ENCODE assay signal across 11 cellular contexts in genomic region chr6:25660512-25660911, GRCh38. TPM values are rescaled to one million over a fixed set of nuclear protein-coding genes. Genes with fewer than 3 reads are reported as not detected.
DNase-seq lines count a peak whose midpoint lies in the region; ATAC-seq and TF ChIP-seq lines count a peak whose summit lies in the region.
"Had no signal": no experiment of that assay in that cellular context is flagged by ENCODE, and none has a peak within 500 bp of the region (broad histone marks: within the 10 kb centered on the region; RNA-seq: fewer than 3 reads in every experiment).

No MANE protein-coding gene starts in this region.

- H3K4me1 Mint-ChIP-seq in activated CD8-positive, alpha-beta T cell treated with anti-CD3 and anti-CD28 coated beads for 36 hours (ENCODE audit: low read depth), result no peaks in the 10 kb centered on the region
- no peaks in the 10 kb centered on the region for H3K4me1 Mint-ChIP-seq in activated CD8-positive, alpha-beta T cell treated with anti-CD3 and anti-CD28 coated beads, Interleukin-2, amount 10 ng/mL, durations not matched to agents 7 days and 5 days (ENCODE audit: low read depth)

- H3K9me3 ChIP-seq in transverse colon, result no peaks in the 10 kb centered on the region
- H3K9me3 ChIP-seq: neutrophil had no signal

- H3K27ac ChIP-seq in epithelial cell of prostate (no peak overlapping the region), transverse colon (no peak overlapping the region)
- H3K27ac ChIP-seq: neutrophil had no signal

- H3K27me3 ChIP-seq in transverse colon, result no peaks in the 10 kb centered on the region

- no peak for TF ChIP-seq EP300 in transverse colon (IDR thresholded peaks at IDR 0.05; ENCODE audit: low read depth)

- TF ChIP-seq CTCF in activated CD8-positive, alpha-beta T cell treated with anti-CD3 and anti-CD28 coated beads for 36 hours (IDR thresholded peaks at IDR 0.05), result no peak
- no peak for TF ChIP-seq CTCF in transverse colon (IDR thresholded peaks at IDR 0.05)

- H3K4me3 ChIP-seq in transverse colon, result no peak overlapping the region

- H3K27me3 Mint-ChIP-seq in activated CD8-positive, alpha-beta T cell treated with anti-CD3 and anti-CD28 coated beads for 36 hours, result peaks cover 29% of the 10 kb centered on the region
- H3K27me3 Mint-ChIP-seq in activated CD8-positive, alpha-beta T cell treated with anti-CD3 and anti-CD28 coated beads, Interleukin-2, amount 10 ng/mL, durations not matched to agents 7 days and 5 days (ENCODE audit: low read depth), result peaks cover 22% of the 10 kb centered on the region

- H3K4me3 Mint-ChIP-seq in activated CD8-positive, alpha-beta T cell treated with anti-CD3 and anti-CD28 coated beads for 36 hours, result no peak overlapping the region
- H3K4me3 Mint-ChIP-seq in activated CD8-positive, alpha-beta T cell treated with anti-CD3 and anti-CD28 coated beads, Interleukin-2, amount 10 ng/mL, durations not matched to agents 7 days and 5 days, result no peak overlapping the region
- H3K4me3 Mint-ChIP-seq: CD8-positive, alpha-beta T cell had no signal

- peak; percentile 53 for DNase-seq in activated CD8-positive, alpha-beta T cell treated with anti-CD3 and anti-CD28 coated beads for 36 hours
- no peak for DNase-seq in activated CD8-positive, alpha-beta T cell treated with anti-CD3 and anti-CD28 coated beads, Interleukin-2, amount 10 ng/mL, durations not matched to agents 7 days and 5 days
- DNase-seq in NCI-H69 (lab: John Stamatoyannopoulos, UW) (peak; percentile 77), epithelial cell of prostate (ENCODE audit: low read depth, low spot score) (peak; percentile 83), transverse colon (no peak)
- DNase-seq in stimulated activated CD8-positive, alpha-beta memory T cell treated with anti-CD3 and anti-CD28 coated beads, Interleukin-15, amount 100 ng/mL, for 48 hours (ENCODE audit: low read depth in 2 of 2), result peak; percentile 13 to 42
- DNase-seq in effector CD8-positive, alpha-beta T cell (lab: John Stamatoyannopoulos, UW), result no peak
- DNase-seq: activated CD4-positive, CD25-positive, alpha-beta regulatory T cell treated with anti-CD3 and anti-CD28 coated beads, Interleukin-2, amount 50 U/mL, for 72 hours; CD8-positive, alpha-beta T cell had no signal

- TF ChIP-seq POLR2A in transverse colon (IDR thresholded peaks at IDR 0.05), result no peak

- no peak overlapping the region for H3K27ac Mint-ChIP-seq in activated CD8-positive, alpha-beta T cell treated with anti-CD3 and anti-CD28 coated beads for 36 hours
- no peak overlapping the region for H3K27ac Mint-ChIP-seq in activated CD8-positive, alpha-beta T cell treated with anti-CD3 and anti-CD28 coated beads, Interleukin-2, amount 10 ng/mL, durations not matched to agents 7 days and 5 days
- H3K27ac Mint-ChIP-seq: CD8-positive, alpha-beta T cell had no signal

- no peaks in the 10 kb centered on the region for H3K9me3 Mint-ChIP-seq in activated CD8-positive, alpha-beta T cell treated with anti-CD3 and anti-CD28 coated beads for 36 hours
- H3K9me3 Mint-ChIP-seq in activated CD8-positive, alpha-beta T cell treated with anti-CD3 and anti-CD28 coated beads, Interleukin-2, amount 10 ng/mL, durations not matched to agents 7 days and 5 days (ENCODE audit: insufficient read depth), result no peaks in the 10 kb centered on the region
- H3K9me3 Mint-ChIP-seq: CD8-positive, alpha-beta T cell had no signal

- H3K4me1 ChIP-seq in transverse colon, result no peaks in the 10 kb centered on the region

- CTCF ChIA-PET in activated CD8-positive, alpha-beta T cell treated with anti-CD3 and anti-CD28 coated beads for 36 hours (lab: Charles Lee), result no interaction called here
- CTCF ChIA-PET in activated CD8-positive, alpha-beta T cell treated with anti-CD3 and anti-CD28 coated beads, Interleukin-2, amount 10 ng/mL, durations not matched to agents 7 days and 5 days (lab: Charles Lee), result no interaction called here

- in situ Hi-C loops in transverse colon (cut with MboI; ENCODE audit: low pct_ligation_motif_present in 1 of 4, low pct_unique_long_range_greater_than_20kb in 1 of 4, low sequenced_read_pairs in 3 of 4), result no loop called here

- intact Hi-C loops in activated CD8-positive, alpha-beta T cell treated with anti-CD3 and anti-CD28 coated beads for 36 hours (cut with micrococcal nuclease), result no loop called here
- intact Hi-C loops in transverse colon (cut with DNase I; ENCODE audit: low total_unique reads), result no loop called here

- POLR2A ChIA-PET in activated CD8-positive, alpha-beta T cell treated with anti-CD3 and anti-CD28 coated beads for 36 hours (lab: Charles Lee), result no interaction called here
- POLR2A ChIA-PET in activated CD8-positive, alpha-beta T cell treated with anti-CD3 and anti-CD28 coated beads, Interleukin-2, amount 10 ng/mL, durations not matched to agents 7 days and 5 days (lab: Charles Lee), result no interaction called here

- H3K36me3 ChIP-seq in transverse colon, result no peaks in the 10 kb centered on the region
- H3K36me3 ChIP-seq: neutrophil had no signal

- H3K36me3 Mint-ChIP-seq in activated CD8-positive, alpha-beta T cell treated with anti-CD3 and anti-CD28 coated beads for 36 hours (ENCODE audit: low read depth), result no peaks in the 10 kb centered on the region
- no peaks in the 10 kb centered on the region for H3K36me3 Mint-ChIP-seq in activated CD8-positive, alpha-beta T cell treated with anti-CD3 and anti-CD28 coated beads, Interleukin-2, amount 10 ng/mL, durations not matched to agents 7 days and 5 days (ENCODE audit: low read depth)
- H3K36me3 Mint-ChIP-seq: CD8-positive, alpha-beta T cell had no signal

- ATAC-seq in activated CD8-positive, alpha-beta T cell treated with anti-CD3 and anti-CD28 coated beads for 36 hours, result peak; percentile 84
- ATAC-seq in activated CD8-positive, alpha-beta T cell treated with anti-CD3 and anti-CD28 coated beads, Interleukin-2, amount 10 ng/mL, durations not matched to agents 7 days and 5 days, result no peak
- no peak for ATAC-seq in GM19023 (IDR thresholded peaks at IDR 0.05; ENCODE audit: unreplicated experiment)
- ATAC-seq: CD8-positive, alpha-beta T cell had no signal

RNA-seq across cellular contexts. Expression of gene SCGN, which starts 8.5 kb away (rescaled TPM):
- not detected for total RNA-seq in activated CD8-positive, alpha-beta T cell treated with anti-CD3 and anti-CD28 coated beads for 36 hours
- not detected for total RNA-seq in activated CD8-positive, alpha-beta T cell treated with anti-CD3 and anti-CD28 coated beads, Interleukin-2, amount 10 ng/mL, durations not matched to agents 7 days and 5 days
- 10 to 100 TPM in 1 of 4 donors, 1 to 10 TPM in 3; 3.6 to 13.0 (median 5.0) TPM for total RNA-seq in transverse colon
- total RNA-seq: CD8-positive, alpha-beta T cell had no signal

Comparison
In these comparisons a context has a peak if more than half of its experiments do, and no peak if none do; other contexts are left out.
1. DNase-seq: peak in activated CD8-positive, alpha-beta T cell treated with anti-CD3 and anti-CD28 coated beads for 36 hours (single experiment), NCI-H69 (single experiment), epithelial cell of prostate (single experiment) and stimulated activated CD8-positive, alpha-beta memory T cell treated with anti-CD3 and anti-CD28 coated beads, Interleukin-15, amount 100 ng/mL, for 48 hours (2 of 2); none in activated CD8-positive, alpha-beta T cell treated with anti-CD3 and anti-CD28 coated beads, Interleukin-2, amount 10 ng/mL, durations not matched to agents 7 days and 5 days (single experiment), effector CD8-positive, alpha-beta T cell (single experiment) and transverse colon (single experiment).
2. RNA of gene SCGN, which starts 8.5 kb away (total RNA-seq): 3.6 to 13.0 TPM in transverse colon; not detected in activated CD8-positive, alpha-beta T cell treated with anti-CD3 and anti-CD28 coated beads for 36 hours and not detected in activated CD8-positive, alpha-beta T cell treated with anti-CD3 and anti-CD28 coated beads, Interleukin-2, amount 10 ng/mL, durations not matched to agents 7 days and 5 days; every median in the first group is over 4 times any median in the second.